ENCODE assay signal across 20 cellular contexts in genomic region chr5:71832812-71833456, GRCh38.
DNase-seq lines count a peak whose midpoint lies in the region; ATAC-seq, FAIRE-seq and TF ChIP-seq lines count a peak whose summit lies in the region.
"Had no signal": no experiment of that assay in that cellular context is flagged by ENCODE, and none has a peak within 500 bp of the region (broad histone marks: within the 10 kb centered on the region; RNA-seq: fewer than 3 reads in every experiment).

No MANE protein-coding gene starts in this region.

- H3K4me1 Mint-ChIP-seq in dendritic cell treated with granulocyte-macrophage colony-stimulating factor and Interleukin-4, amounts not matched to agents 40 ng/mL and 50 ng/mL, for 4 days (ENCODE audit: low read depth), result peaks cover 19% of the 10 kb centered on the region
- H3K4me1 Mint-ChIP-seq in stimulated activated effector memory CD8-positive, alpha-beta T cell treated with anti-CD3 and anti-CD28 coated beads, Interleukin-12 subunit alpha, Interleukin-12 subunit beta, amount 100 ng/mL, for 72 hours, result no peaks in the 10 kb centered on the region
- H3K4me1 Mint-ChIP-seq in T-helper 2 cell treated with Interferon-gamma antibody and Interleukin-4, amounts not matched to agents 5 μg/mL and 100 μg/mL, for 36 hours (ENCODE audit: low read depth), result peaks cover 4% of the 10 kb centered on the region

- H3K4me3 ChIP-seq in A549 (no peak overlapping the region), PC-9 (no peak overlapping the region)
- H3K4me3 ChIP-seq: GM23338 had no signal

- no peak for FAIRE-seq in A549 (lab: Jason Lieb, UNC)
- FAIRE-seq: G401.6, GM12891 had no signal

- H3K9me3 Mint-ChIP-seq in dendritic cell treated with granulocyte-macrophage colony-stimulating factor and Interleukin-4, amounts not matched to agents 40 ng/mL and 50 ng/mL, for 4 days, result peaks cover 32% of the 10 kb centered on the region
- no peaks in the 10 kb centered on the region for H3K9me3 Mint-ChIP-seq in stimulated activated effector memory CD8-positive, alpha-beta T cell treated with anti-CD3 and anti-CD28 coated beads, Interleukin-12 subunit alpha, Interleukin-12 subunit beta, amount 100 ng/mL, for 72 hours
- H3K9me3 Mint-ChIP-seq in T-helper 2 cell treated with Interferon-gamma antibody and Interleukin-4, amounts not matched to agents 5 μg/mL and 100 μg/mL, for 36 hours, result peaks cover 6% of the 10 kb centered on the region

- no TSS peak for BruUV-seq in PC-9 (replicated peaks; lab: Mats Ljungman, UMichigan)

- H3K79me2 ChIP-seq in PC-9 (ENCODE audit: low read depth), result no peaks in the 10 kb centered on the region

- peaks cover 6% of the 10 kb centered on the region for H3K36me3 Mint-ChIP-seq in dendritic cell treated with granulocyte-macrophage colony-stimulating factor and Interleukin-4, amounts not matched to agents 40 ng/mL and 50 ng/mL, for 4 days (ENCODE audit: low read depth)
- no peaks in the 10 kb centered on the region for H3K36me3 Mint-ChIP-seq in stimulated activated effector memory CD8-positive, alpha-beta T cell treated with anti-CD3 and anti-CD28 coated beads, Interleukin-12 subunit alpha, Interleukin-12 subunit beta, amount 100 ng/mL, for 72 hours
- H3K36me3 Mint-ChIP-seq in T-helper 2 cell treated with Interferon-gamma antibody and Interleukin-4, amounts not matched to agents 5 μg/mL and 100 μg/mL, for 36 hours (ENCODE audit: low read depth), result no peaks in the 10 kb centered on the region

- H3K27me3 ChIP-seq in PC-9 (ENCODE audit: insufficient read depth, low read depth), result no peaks in the 10 kb centered on the region

- peaks cover 27% of the 10 kb centered on the region for H3K4me1 ChIP-seq in A549
- no peaks in the 10 kb centered on the region for H3K4me1 ChIP-seq in PC-9 (replicated peaks; ENCODE audit: insufficient read depth)

- H3K4me2 ChIP-seq in A549, result peak overlapping the region; percentile 47; the same call in 2 of the 3 replicates
- H3K4me2 ChIP-seq in PC-9, result no peak overlapping the region
- H3K4me2 ChIP-seq: GM23338 had no signal

- no peak for TF ChIP-seq EP300 in A549 (IDR thresholded peaks at IDR 0.05)

- no peaks in the 10 kb centered on the region for H3K9me2 ChIP-seq in PC-9 (ENCODE audit: insufficient read depth)

- no peaks in the 10 kb centered on the region for H3K36me3 ChIP-seq in PC-9 (ENCODE audit: low read depth)

- CTCF ChIA-PET in A549 (lab: Yijun Ruan, JAX) (interaction anchor here (1.0 kb wide), 1 partner anchor 182 kb away, joined by 3 read pairs; no protein-coding TSS in a partner anchor), PC-9 (lab: Charles Lee) (no interaction called here)

- intact Hi-C loops in PC-9 (cut with micrococcal nuclease; ENCODE audit: unreplicated experiment), result no loop called here
- intact Hi-C loops in dendritic cell treated with granulocyte-macrophage colony-stimulating factor and Interleukin-4, amounts not matched to agents 40 ng/mL and 50 ng/mL, for 4 days (cut with micrococcal nuclease), result no loop called here

- peak overlapping the region; percentile 21 for H3K27ac Mint-ChIP-seq in dendritic cell treated with granulocyte-macrophage colony-stimulating factor and Interleukin-4, amounts not matched to agents 40 ng/mL and 50 ng/mL, for 4 days
- no peak overlapping the region for H3K27ac Mint-ChIP-seq in stimulated activated effector memory CD8-positive, alpha-beta T cell treated with anti-CD3 and anti-CD28 coated beads, Interleukin-12 subunit alpha, Interleukin-12 subunit beta, amount 100 ng/mL, for 72 hours
- no peak overlapping the region for H3K27ac Mint-ChIP-seq in T-helper 2 cell treated with Interferon-gamma antibody and Interleukin-4, amounts not matched to agents 5 μg/mL and 100 μg/mL, for 36 hours
- H3K27ac Mint-ChIP-seq: CD4-positive, alpha-beta T cell; GM23338 had no signal

- H3F3A ChIP-seq in PC-9 (ENCODE audit: insufficient read depth, low read depth), result no peaks in the 10 kb centered on the region

- H3K27me3 Mint-ChIP-seq in dendritic cell treated with granulocyte-macrophage colony-stimulating factor and Interleukin-4, amounts not matched to agents 40 ng/mL and 50 ng/mL, for 4 days, result no peaks in the 10 kb centered on the region
- H3K27me3 Mint-ChIP-seq in T-helper 2 cell treated with Interferon-gamma antibody and Interleukin-4, amounts not matched to agents 5 μg/mL and 100 μg/mL, for 36 hours (ENCODE audit: low read depth), result no peaks in the 10 kb centered on the region

- H4K20me1 ChIP-seq in PC-9 (ENCODE audit: insufficient read depth), result no peaks in the 10 kb centered on the region

- peak overlapping the region; percentile 34 to 50; a peak in 3 of 6 replicates for H3K27ac ChIP-seq in A549
- H3K27ac ChIP-seq in PC-9, result no peak overlapping the region

- WGBS in A549 (ENCODE audit: missing lambda C conversion rate), result 10% methylated on average over 4 of the region's 4 CpGs

- TF ChIP-seq POLR2A in A549 (IDR thresholded peaks at IDR 0.05; ENCODE audit: low read length), result no peak

- H3K9me3 ChIP-seq in A549, result no peaks in the 10 kb centered on the region; the same call in 2 of the 3 replicates
- H3K9me3 ChIP-seq in PC-9 (ENCODE audit: insufficient read depth, low read depth), result no peaks in the 10 kb centered on the region; the same call in 1 of the 2 replicates

- H3K4me3 Mint-ChIP-seq in dendritic cell treated with granulocyte-macrophage colony-stimulating factor and Interleukin-4, amounts not matched to agents 40 ng/mL and 50 ng/mL, for 4 days, result no peak overlapping the region
- H3K4me3 Mint-ChIP-seq in stimulated activated effector memory CD8-positive, alpha-beta T cell treated with anti-CD3 and anti-CD28 coated beads, Interleukin-12 subunit alpha, Interleukin-12 subunit beta, amount 100 ng/mL, for 72 hours, result no peak overlapping the region
- H3K4me3 Mint-ChIP-seq in T-helper 2 cell treated with Interferon-gamma antibody and Interleukin-4, amounts not matched to agents 5 μg/mL and 100 μg/mL, for 36 hours, result no peak overlapping the region
- H3K4me3 Mint-ChIP-seq: CD4-positive, alpha-beta T cell; GM23338 had no signal

- POLR2A ChIA-PET in A549 (lab: Yijun Ruan, JAX), result no interaction called here
- POLR2A ChIA-PET in PC-9 (lab: Charles Lee; ENCODE audit: unreplicated experiment), result interaction anchor here (0.6 kb wide), 1 partner anchor 40 kb away, joined by 3 read pairs; no protein-coding TSS in a partner anchor

- TF ChIP-seq CTCF in A549 (IDR thresholded peaks at IDR 0.05) (no peak), PC-9 (conservative IDR thresholded peaks at IDR 0.05) (no peak)

- peak in 1 of 2 experiments; percentile 14 for DNase-seq in A549 (ENCODE audit: low read depth in 1 of 2, low spot score in 1 of 2)
- no peak for DNase-seq in PC-9
- DNase-seq in stimulated activated effector memory CD8-positive, alpha-beta T cell treated with anti-CD3 and anti-CD28 coated beads, Interleukin-12 subunit alpha, Interleukin-12 subunit beta, amount 100 ng/mL, for 72 hours (ENCODE audit: low spot score in 2 of 2), result no peak
- no peak for DNase-seq in NCI-H774 (lab: John Stamatoyannopoulos, UW)
- no peak for DNase-seq in T-helper 2 cell treated with Interferon-gamma antibody and Interleukin-4, amounts not matched to agents 5 μg/mL and 100 μg/mL, for 36 hours (ENCODE audit: low spot score)
- DNase-seq: 8988T; ACHN; C1 segment of cervical spinal cord; Calu3; CD4-positive, alpha-beta T cell; DMS 273 treated with DMSO at 0.1 percent for 48 hours; DMS79 treated with DMSO at 0.1 percent for 48 hours; EL; H7; KBM-7 had no signal

- ATAC-seq in A549, result peak in 1 of 2 experiments; percentile 73; a peak in 3 of 6 replicates
- ATAC-seq in stimulated activated effector memory CD8-positive, alpha-beta T cell treated with anti-CD3 and anti-CD28 coated beads, Interleukin-12 subunit alpha, Interleukin-12 subunit beta, amount 100 ng/mL, for 72 hours, result peak; percentile 13
- ATAC-seq in HG03354 (IDR thresholded peaks at IDR 0.05; ENCODE audit: poor library complexity, severe bottlenecking, unreplicated experiment), result no peak
- ATAC-seq: GM23338 had no signal

- 0 out of 2 replicates have a peak overlapping the region, but pooled peaks have one; percentile 4 for H2AFZ ChIP-seq in PC-9
- H2AFZ ChIP-seq: GM23338 had no signal

- TF ChIP-seq RAD21 in A549 (conservative IDR thresholded peaks at IDR 0.05 in 1 of 2, IDR thresholded peaks at IDR 0.05 in 1 of 2), result no peak

TF ChIP-seq in A549, 52 proteins besides CTCF, POLR2A, EP300 and RAD21:
- TF ChIP-seq CBX2 (IDR thresholded peaks at IDR 0.05; ENCODE audit: borderline replicate concordance, low read depth) (no peak), FOSL2 (IDR thresholded peaks at IDR 0.05) (no peak), FOSL2 (CRISPR knock-in tag; IDR thresholded peaks at IDR 0.05) (peak; percentile 18; the same call in 1 of the 2 replicates), MAFK (IDR thresholded peaks at IDR 0.05; ENCODE audit: partially characterized antibody) (no peak), HES2 (IDR thresholded peaks at IDR 0.05) (no peak)
- TF ChIP-seq, protein P1, sequence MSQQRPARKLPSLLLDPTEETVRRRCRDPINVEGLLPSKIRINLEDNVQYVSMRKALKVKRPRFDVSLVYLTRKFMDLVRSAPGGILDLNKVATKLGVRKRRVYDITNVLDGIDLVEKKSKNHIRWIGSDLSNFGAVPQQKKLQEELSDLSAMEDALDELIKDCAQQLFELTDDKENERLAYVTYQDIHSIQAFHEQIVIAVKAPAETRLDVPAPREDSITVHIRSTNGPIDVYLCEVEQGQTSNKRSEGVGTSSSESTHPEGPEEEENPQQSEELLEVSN (IDR thresholded peaks at IDR 0.05; ENCODE audit: borderline replicate concordance, low read depth), result no peak
